In genomic region chr17:76264755-76265623, GRCh38 we compare ENCODE assay signal across 1 cellular context.
TF ChIP-seq lines count a peak whose summit lies in the region.

Gene UBALD2, plus strand, starts transcription at chr17:76265348. Its CDS starts 158 bp downstream, at chr17:76265506.

TF ChIP-seq in K562, 482 proteins besides CTCF, POLR2A, EP300 and RAD21 (continued from another document and continues in another):
- TF ChIP-seq ZNF609 (CRISPR knock-in tag; IDR thresholded peaks at IDR 0.05; ENCODE audit: borderline replicate concordance) (no peak), RFX1 (IDR thresholded peaks at IDR 0.05) (no peak), ZHX1 (conservative IDR thresholded peaks at IDR 0.05; ENCODE audit: low read length) (no peak), ILF3 (IDR thresholded peaks at IDR 0.05; ENCODE audit: borderline replicate concordance) (no peak), NR2C2 (CRISPR knock-in tag; IDR thresholded peaks at IDR 0.05) (no peak), NR2C2 (tag; IDR thresholded peaks at IDR 0.05) (peak; percentile 78), SRF (CRISPR knock-in tag; IDR thresholded peaks at IDR 0.05) (peak in 1 of 2 experiments; percentile 52; a peak in 1 of 4 replicates), SMAD4 (CRISPR knock-in tag; conservative IDR thresholded peaks at IDR 0.05) (peak; percentile 38), MCM5 (IDR thresholded peaks at IDR 0.05; ENCODE audit: low read depth) (no peak), THRA (IDR thresholded peaks at IDR 0.05) (no peak), HDGF (IDR thresholded peaks at IDR 0.05) (no peak), FOXJ3 (CRISPR knock-in tag; IDR thresholded peaks at IDR 0.05) (no peak), ID3 (CRISPR knock-in tag; IDR thresholded peaks at IDR 0.05) (no peak), ID3 (tag; IDR thresholded peaks at IDR 0.05) (no peak), SMAD2 (IDR thresholded peaks at IDR 0.05; ENCODE audit: low read depth, low read length) (no peak), TFAP4 (CRISPR knock-in tag; IDR thresholded peaks at IDR 0.05; ENCODE audit: borderline replicate concordance) (peak; percentile 93), CHD4 (IDR thresholded peaks at IDR 0.05; ENCODE audit: insufficient read depth, insufficient replicate concordance, low read depth, low read length, poor library complexity, severe bottlenecking) (no peak), TRIM24 (IDR thresholded peaks at IDR 0.05) (no peak; a peak in 1 of 4 replicates), ZNF224 (CRISPR knock-in tag; IDR thresholded peaks at IDR 0.05) (no peak), GABPB1 (CRISPR knock-in tag; IDR thresholded peaks at IDR 0.05) (0 out of 2 replicates have a peak, but pooled peaks have one; percentile 44), POLR2AphosphoS5 (IDR thresholded peaks at IDR 0.05; ENCODE audit: control insufficient read depth, insufficient read depth, low read depth, low read length) (peak; percentile 69), ZNF318 (IDR thresholded peaks at IDR 0.05; ENCODE audit: borderline replicate concordance in 1 of 2, low read depth in 1 of 2) (0 out of 4 replicates have a peak, but pooled peaks of 1 of the 2 experiments have one; percentile 17), THRB (CRISPR knock-in tag; conservative IDR thresholded peaks at IDR 0.05) (no peak), ZNF282 (CRISPR knock-in tag; IDR thresholded peaks at IDR 0.05) (no peak), E2F6 (IDR thresholded peaks at IDR 0.05; ENCODE audit: borderline replicate concordance in 1 of 2, extremely low read depth in 1 of 2, insufficient read depth in 1 of 2, insufficient read length in 1 of 2, low read depth in 1 of 2, low read length in 1 of 2, poor library complexity in 1 of 2, severe bottlenecking in 1 of 2) (peak; percentile 22 to 43), CHCHD3 (CRISPR knock-in tag; IDR thresholded peaks at IDR 0.05) (no peak), ZNF384 (IDR thresholded peaks at IDR 0.05; ENCODE audit: low read depth, low read length) (no peak), CTBP1 (IDR thresholded peaks at IDR 0.05; ENCODE audit: borderline replicate concordance) (peak; percentile 78), CHD2 (IDR thresholded peaks at IDR 0.05; ENCODE audit: low read depth, low read length) (peak; percentile 85), GTF2A2 (tag; IDR thresholded peaks at IDR 0.05) (peak; percentile 66; the same call in 1 of the 2 replicates), HIVEP1 (CRISPR knock-in tag; IDR thresholded peaks at IDR 0.05) (no peak), NCOA6 (IDR thresholded peaks at IDR 0.05) (no peak), ZC3H8 (IDR thresholded peaks at IDR 0.05) (no peak), CBX3 (IDR thresholded peaks at IDR 0.05; ENCODE audit: borderline replicate concordance in 1 of 2, low read length in 2 of 2) (0 out of 3 replicates have a peak, but pooled peaks of 1 of the 2 experiments have one; percentile 42)
